16 cellular contexts compared by ENCODE assay signal in the genomic region with DNA sequence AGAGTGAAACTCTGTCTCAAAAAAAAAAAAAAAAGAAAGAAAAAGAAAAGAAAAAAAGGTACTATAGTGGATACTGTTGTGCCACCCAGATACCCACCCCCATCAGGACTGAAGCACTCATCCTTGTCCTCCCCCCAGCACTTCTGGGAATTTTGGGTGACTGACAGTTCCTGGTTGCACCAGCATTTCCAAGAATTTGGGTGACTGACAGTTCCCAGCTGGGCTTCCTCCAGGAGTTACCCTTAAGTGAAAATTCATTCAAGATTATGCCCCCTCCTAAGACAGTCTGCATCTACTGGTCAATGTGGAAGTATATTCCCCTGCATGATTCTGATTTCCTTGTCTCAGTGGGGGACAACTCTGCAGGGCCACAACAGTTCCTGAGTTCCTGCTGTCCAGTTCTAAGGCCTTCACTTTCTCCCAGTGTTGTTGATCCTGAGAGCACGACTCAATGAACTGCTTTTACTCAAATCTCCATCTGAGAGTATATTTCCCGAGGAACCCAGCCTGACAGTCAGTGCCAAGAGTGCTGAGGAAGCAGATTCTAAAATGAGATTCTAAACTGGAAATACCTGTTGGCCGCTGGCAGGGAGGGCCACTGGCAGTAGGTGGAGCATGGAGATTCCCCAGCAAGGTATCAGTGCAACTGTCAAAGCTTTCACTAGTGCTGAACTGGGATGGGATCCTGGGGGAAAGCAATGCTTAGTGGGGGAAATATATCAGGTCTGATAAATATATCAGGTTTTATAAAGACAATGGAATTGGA. TPM values are rescaled to one million over a fixed set of nuclear protein-coding genes. Genes with fewer than 3 reads are reported as not detected.
DNase-seq lines count a peak whose midpoint lies in the region; ATAC-seq and TF ChIP-seq lines count a peak whose summit lies in the region.
"Had no signal": no experiment of that assay in that cellular context is flagged by ENCODE, and none has a peak within 500 bp of the region (broad histone marks: within the 10 kb centered on the region; RNA-seq: fewer than 3 reads in every experiment).

No MANE protein-coding gene starts in this region.

- no peaks in the 10 kb centered on the region for H3K9me2 ChIP-seq in GM23338 (ENCODE audit: insufficient read depth)
- H3K9me2 ChIP-seq in hepatocyte (replicated peaks; ENCODE audit: insufficient read depth): no peaks in the 10 kb centered on the region

- TF ChIP-seq CTCF in GM23338 (conservative IDR thresholded peaks at IDR 0.05; ENCODE audit: low read depth in 2 of 2) (peak in 1 of 2 experiments; percentile 13; a peak in 1 of 4 replicates), hepatocyte (IDR thresholded peaks at IDR 0.05; ENCODE audit: poor library complexity) (no peak)

- H3K36me3 ChIP-seq in GM23338 (ENCODE audit: insufficient read depth): peaks cover 5% of the 10 kb centered on the region; the same call in 1 of the 2 replicates
- H3K36me3 ChIP-seq in hepatocyte (replicated peaks; ENCODE audit: insufficient read depth, low read depth): no peaks in the 10 kb centered on the region
- H3K36me3 ChIP-seq: upper lobe of left lung had no signal

- H3F3A ChIP-seq in GM23338 (replicated peaks; ENCODE audit: low read depth): no peaks in the 10 kb centered on the region

- H3K27ac ChIP-seq in GM23338 (ENCODE audit: low read depth) (no peak overlapping the region), hepatocyte (no peak overlapping the region)
- H3K27ac ChIP-seq: psoas muscle, upper lobe of left lung had no signal

- H3K9me3 Mint-ChIP-seq in GM23338: peaks cover 31% of the 10 kb centered on the region
- H3K9me3 Mint-ChIP-seq in activated CD4-positive, alpha-beta memory T cell treated with anti-CD3 and anti-CD28 coated beads, Interleukin-2, amount 10 ng/mL, durations not matched to agents 7 days and 5 days: peaks cover 15% of the 10 kb centered on the region

- ATAC-seq in GM23338: peak; percentile 24; the same call in 1 of the 3 replicates

- H3K27me3 ChIP-seq in GM23338 (ENCODE audit: insufficient read depth) (no peaks in the 10 kb centered on the region), hepatocyte (peaks cover 6% of the 10 kb centered on the region)
- H3K27me3 ChIP-seq: upper lobe of left lung had no signal

- H3K27me3 Mint-ChIP-seq in GM23338 (ENCODE audit: insufficient read depth, low read depth, poor library complexity): peaks cover 12% of the 10 kb centered on the region
- peaks cover 12% of the 10 kb centered on the region for H3K27me3 Mint-ChIP-seq in activated CD4-positive, alpha-beta memory T cell treated with anti-CD3 and anti-CD28 coated beads, Interleukin-2, amount 10 ng/mL, durations not matched to agents 7 days and 5 days

- no peaks in the 10 kb centered on the region for H3K9me3 ChIP-seq in hepatocyte (ENCODE audit: low read depth)
- H3K9me3 ChIP-seq: psoas muscle had no signal

- H3K4me3 ChIP-seq in GM23338 (no peak overlapping the region), hepatocyte (no peak overlapping the region)
- H3K4me3 ChIP-seq: psoas muscle, upper lobe of left lung had no signal

- CTCF ChIA-PET in activated CD4-positive, alpha-beta memory T cell treated with anti-CD3 and anti-CD28 coated beads, Interleukin-2, amount 10 ng/mL, durations not matched to agents 7 days and 5 days (lab: Charles Lee): interaction anchor here (0.7 kb wide), 1 partner anchor 76 kb away, joined by 4 read pairs; no protein-coding TSS in a partner anchor

- H3K4me1 ChIP-seq in GM23338 (ENCODE audit: insufficient read depth) (no peaks in the 10 kb centered on the region), hepatocyte (ENCODE audit: insufficient read depth) (no peaks in the 10 kb centered on the region)
- H3K4me1 ChIP-seq: upper lobe of left lung had no signal

- WGBS in hepatocyte (ENCODE audit: low lambda C conversion rate, missing lambda C conversion rate): 43% methylated on average over 3 of the region's 3 CpGs

- no peak overlapping the region for H2AFZ ChIP-seq in GM23338
- H2AFZ ChIP-seq in hepatocyte: no peak overlapping the region

- H3K4me2 ChIP-seq in GM23338 (no peak overlapping the region), hepatocyte (no peak overlapping the region)

- H3K27ac Mint-ChIP-seq in GM23338: no peak overlapping the region
- no peak overlapping the region for H3K27ac Mint-ChIP-seq in activated CD4-positive, alpha-beta memory T cell treated with anti-CD3 and anti-CD28 coated beads, Interleukin-2, amount 10 ng/mL, durations not matched to agents 7 days and 5 days
- H3K27ac Mint-ChIP-seq: CD14-positive monocyte had no signal

- DNase-seq in GM23338 (ENCODE audit: low spot score) (peak; percentile 34), OCI-M1 (lab: John Stamatoyannopoulos, UW) (peak; percentile 88), hepatocyte (ENCODE audit: low spot score) (peak; percentile 56), renal cortical epithelial cell (ENCODE audit: low read depth) (peak; percentile 15), NCI-H1436 (lab: John Stamatoyannopoulos, UW) (no peak), NCI-H2029 treated with DMSO at 0.1 percent for 48 hours (lab: John Stamatoyannopoulos, UW) (no peak)
- DNase-seq in activated CD4-positive, alpha-beta memory T cell treated with anti-CD3 and anti-CD28 coated beads, Interleukin-2, amount 10 ng/mL, durations not matched to agents 7 days and 5 days: no peak
- DNase-seq: foreskin melanocyte; NCI-H146; psoas muscle; SHP77 treated with DMSO at 0.1 percent for 48 hours; stimulated activated CD4-positive, alpha-beta T cell treated with anti-CD3 and anti-CD28 coated beads, Interleukin-1b, Interleukin-23, amount 100 ng/mL, for 48 hours; T1000 had no signal

- H3K36me3 Mint-ChIP-seq in GM23338 (ENCODE audit: low read depth): peaks cover 15% of the 10 kb centered on the region
- peaks cover 7% of the 10 kb centered on the region for H3K36me3 Mint-ChIP-seq in activated CD4-positive, alpha-beta memory T cell treated with anti-CD3 and anti-CD28 coated beads, Interleukin-2, amount 10 ng/mL, durations not matched to agents 7 days and 5 days (ENCODE audit: low read depth)

- peaks cover 9% of the 10 kb centered on the region; the same call in 2 of the 3 replicates for H3K4me1 Mint-ChIP-seq in GM23338
- peaks cover 7% of the 10 kb centered on the region for H3K4me1 Mint-ChIP-seq in activated CD4-positive, alpha-beta memory T cell treated with anti-CD3 and anti-CD28 coated beads, Interleukin-2, amount 10 ng/mL, durations not matched to agents 7 days and 5 days

- POLR2A ChIA-PET in activated CD4-positive, alpha-beta memory T cell treated with anti-CD3 and anti-CD28 coated beads, Interleukin-2, amount 10 ng/mL, durations not matched to agents 7 days and 5 days (lab: Charles Lee): no interaction called here

- H3K79me2 ChIP-seq in GM23338 (replicated peaks; ENCODE audit: insufficient read depth): no peaks in the 10 kb centered on the region
- no peaks in the 10 kb centered on the region for H3K79me2 ChIP-seq in hepatocyte

- no peak overlapping the region for H3K4me3 Mint-ChIP-seq in GM23338
- no peak overlapping the region for H3K4me3 Mint-ChIP-seq in activated CD4-positive, alpha-beta memory T cell treated with anti-CD3 and anti-CD28 coated beads, Interleukin-2, amount 10 ng/mL, durations not matched to agents 7 days and 5 days
- H3K4me3 Mint-ChIP-seq: CD14-positive monocyte had no signal

- no peaks in the 10 kb centered on the region for H4K20me1 ChIP-seq in GM23338 (replicated peaks; ENCODE audit: insufficient read depth)
- H4K20me1 ChIP-seq in hepatocyte (ENCODE audit: insufficient read depth, poor library complexity, severe bottlenecking): no peaks in the 10 kb centered on the region

TF ChIP-seq in GM23338, 12 proteins besides CTCF, POLR2A, EP300 and RAD21 (continues in another document):
- TF ChIP-seq ZNF114 (CRISPR knock-in tag; IDR thresholded peaks at IDR 0.05): no peak
- TF ChIP-seq EZH2 (IDR thresholded peaks at IDR 0.05; ENCODE audit: low read depth, unreplicated experiment): no peak
- no peak for TF ChIP-seq STAT1 (IDR thresholded peaks at IDR 0.05; ENCODE audit: unreplicated experiment)

RNA-seq across cellular contexts. Expression of gene RIIAD1, which starts 18.5 kb away (rescaled TPM):
- not detected in 2 replicates for total RNA-seq in GM23338 (2014; rRNA removed; shearing (Covaris generic))
- polyA plus RNA-seq in GM23338 (2016; fragmentation: Nextera tagmentation; extraction: Ambion mirVana) (not detected in 2 replicates), hepatocyte (2.3 TPM in 1 of 2 replicates, not detected in the other)
- total RNA-seq in hepatocyte (7.9 TPM in 1 of 2 replicates, not detected in the other), renal cortical epithelial cell (not detected in 2 replicates)
- total RNA-seq in activated CD4-positive, alpha-beta memory T cell treated with anti-CD3 and anti-CD28 coated beads, Interleukin-2, amount 10 ng/mL, durations not matched to agents 7 days and 5 days: not detected
- total RNA-seq: activated CD8-positive, alpha-beta memory T cell treated with anti-CD3 and anti-CD28 coated beads for 36 hours had no signal
- polyA plus RNA-seq: CD14-positive monocyte had no signal

RNA-seq across cellular contexts. Expression of gene CELF3, which starts 23.2 kb away (rescaled TPM):
- 0.31 and 0.39 TPM in 2 replicates for total RNA-seq in GM23338 (2014; rRNA removed; shearing (Covaris generic))
- 0.16 and 0.58 TPM in 2 replicates for polyA plus RNA-seq in GM23338 (2016; fragmentation: Nextera tagmentation; extraction: Ambion mirVana)
- total RNA-seq in hepatocyte: 1.2 and 2.1 TPM in 2 replicates
- 0.85 and 1.1 TPM in 2 replicates for polyA plus RNA-seq in hepatocyte
- total RNA-seq in renal cortical epithelial cell: not detected in 2 replicates
- total RNA-seq in activated CD4-positive, alpha-beta memory T cell treated with anti-CD3 and anti-CD28 coated beads, Interleukin-2, amount 10 ng/mL, durations not matched to agents 7 days and 5 days: not detected
- total RNA-seq: activated CD8-positive, alpha-beta memory T cell treated with anti-CD3 and anti-CD28 coated beads for 36 hours; psoas muscle had no signal
- polyA plus RNA-seq: CD14-positive monocyte had no signal

RNA-seq across cellular contexts. Expression of gene MRPL9, which starts 23.5 kb away (rescaled TPM):
- total RNA-seq in GM23338 (2014; rRNA removed; shearing (Covaris generic)): 88.5 and 89.0 TPM in 2 replicates
- polyA plus RNA-seq in GM23338 (2016; fragmentation: Nextera tagmentation; extraction: Ambion mirVana) (126 TPM in 2 replicates), hepatocyte (72.5 and 88.0 TPM in 2 replicates)
- total RNA-seq in hepatocyte (50.3 and 68.8 TPM in 2 replicates), renal cortical epithelial cell (48.3 and 114 TPM in 2 replicates)
- total RNA-seq in activated CD4-positive, alpha-beta memory T cell treated with anti-CD3 and anti-CD28 coated beads, Interleukin-2, amount 10 ng/mL, durations not matched to agents 7 days and 5 days: 10 to 100 TPM; 97.9 to 98.9 TPM

RNA-seq across cellular contexts. Expression of gene TDRKH, which starts 50.5 kb away (rescaled TPM):
- 19.6 and 25.6 TPM in 2 replicates for total RNA-seq in GM23338 (2014; rRNA removed; shearing (Covaris generic))
- polyA plus RNA-seq in GM23338 (2016; fragmentation: Nextera tagmentation; extraction: Ambion mirVana): 8.9 and 10.2 TPM in 2 replicates
- 3.4 and 3.8 TPM in 2 replicates for total RNA-seq in hepatocyte
- 1.6 and 1.8 TPM in 2 replicates for polyA plus RNA-seq in hepatocyte
- 9.7 and 10.9 TPM in 2 replicates for total RNA-seq in renal cortical epithelial cell
- total RNA-seq in activated CD4-positive, alpha-beta memory T cell treated with anti-CD3 and anti-CD28 coated beads, Interleukin-2, amount 10 ng/mL, durations not matched to agents 7 days and 5 days: 10 to 100 TPM; 27.1 to 30.9 TPM

Comparison
In these comparisons a context has a peak if more than half of its experiments do, and no peak if none do; other contexts are left out.
1. DNase-seq: peak in GM23338 (single experiment), OCI-M1 (single experiment), hepatocyte (single experiment) and renal cortical epithelial cell (single experiment); none in NCI-H1436 (single experiment), activated CD4-positive, alpha-beta memory T cell treated with anti-CD3 and anti-CD28 coated beads, Interleukin-2, amount 10 ng/mL, durations not matched to agents 7 days and 5 days (single experiment) and NCI-H2029 treated with DMSO at 0.1 percent for 48 hours (single experiment).